Comparison of ENCODE assay signal across 18 cellular contexts in genomic region chr11:57913713-57914704, GRCh38.
"Had no signal": no experiment of that assay in that cellular context is flagged by ENCODE, and none has a peak within 500 bp of the region (broad histone marks: within the 10 kb centered on the region; RNA-seq: fewer than 3 reads in every experiment).

No MANE protein-coding gene starts in this region.

- H3K4me3 ChIP-seq: colonic mucosa, heart right ventricle, mucosa of descending colon, spleen, tibial nerve had no signal

- H3K4me1 ChIP-seq: colonic mucosa, heart right ventricle, spleen, tibial nerve had no signal

- H3K27me3 ChIP-seq: colonic mucosa, heart right ventricle, neutrophil, tibial nerve had no signal

- H3K36me3 ChIP-seq: colonic mucosa, heart right ventricle, neutrophil, spleen, tibial nerve had no signal

- H3K9me3 ChIP-seq: colonic mucosa, mucosa of descending colon, neutrophil had no signal

- DNase-seq: colonic mucosa; dermis blood vessel endothelial cell; foreskin melanocyte; heart right ventricle; islet precursor cell; mammary epithelial cell; mucosa of descending colon; naive thymus-derived CD8-positive, alpha-beta T cell; posterior cingulate gyrus; spleen; stimulated activated CD4-positive, alpha-beta T cell treated with anti-CD3 and anti-CD28 coated beads, Interleukin-15, amount 100 ng/mL, for 24 hours; stimulated activated CD4-positive, alpha-beta T cell treated with anti-CD3 and anti-CD28 coated beads, Interleukin-1b, Interleukin-23, amount 100 ng/mL, for 48 hours; stimulated activated CD4-positive, alpha-beta T cell treated with anti-CD3 and anti-CD28 coated beads, Interleukin-4, amount 100 ng/mL, for 24 hours had no signal

- H3K27ac ChIP-seq: colonic mucosa, heart right ventricle, neutrophil, spleen, tibial nerve had no signal

- ATAC-seq: heart right ventricle; left lobe of liver; mucosa of descending colon; naive thymus-derived CD8-positive, alpha-beta T cell; sciatic nerve; stimulated activated memory B cell treated with anti-CD40 and anti-IgM and Interleukin-4, amounts not matched to agents 10 μg/mL and 1 μg/mL and 100 μg/mL, for 72 hours had no signal
